ENCODE assay signal across 9 cellular contexts in the genomic region with DNA sequence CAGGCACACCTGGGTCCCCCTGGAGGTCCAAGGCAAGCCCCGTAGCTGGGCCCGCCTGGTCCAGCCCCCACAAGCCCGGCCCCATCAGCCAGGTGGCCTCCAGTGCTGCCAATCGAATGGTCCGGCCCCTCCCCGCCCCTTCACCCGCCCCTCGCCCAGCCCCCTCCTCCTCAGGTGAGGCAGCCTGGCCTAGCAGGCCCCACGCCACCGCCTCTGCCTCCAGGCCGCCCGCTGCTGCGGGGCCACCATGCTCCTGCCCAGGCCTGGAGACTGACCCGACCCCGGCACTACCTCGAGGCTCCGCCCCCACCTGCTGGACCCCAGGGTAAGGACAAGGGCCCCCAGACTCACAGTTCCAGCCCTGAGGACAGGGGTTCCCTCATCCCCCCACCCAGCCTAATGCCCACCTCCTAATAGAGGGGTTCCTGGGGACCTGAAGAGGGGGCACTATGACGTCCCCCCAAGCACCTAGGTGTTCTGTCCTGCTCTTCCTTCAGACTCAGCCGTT. TPM values are rescaled to one million over a fixed set of nuclear protein-coding genes. Genes with fewer than 3 reads are reported as not detected.
DNase-seq lines count a peak whose midpoint lies in the region; ATAC-seq and TF ChIP-seq lines count a peak whose summit lies in the region.
"Had no signal": no experiment of that assay in that cellular context is flagged by ENCODE, and none has a peak within 500 bp of the region (broad histone marks: within the 10 kb centered on the region; RNA-seq: fewer than 3 reads in every experiment).

Gene HPN, plus strand, starts transcription at position 174 of the 508 bp plus-strand sequence. CDS start 786 bp downstream, outside the sequence.

- no peaks in the 10 kb centered on the region for H3K36me3 Mint-ChIP-seq in nephron progenitor cell (ENCODE audit: low read depth)

- peak within 1 kb of the TSS; percentile 56 for H2AFZ ChIP-seq in ACC112 (ENCODE audit: low read length, unreplicated experiment)

- H3K4me1 ChIP-seq in ACC112 (ENCODE audit: control insufficient read depth, insufficient read depth, low read length, unreplicated experiment) (peaks cover 6% of the 10 kb centered on the region), esophagus muscularis mucosa (peaks cover 30 to 67% (median 56%) of the 10 kb centered on the region in 4 donors)

- DNase-seq in NCI-H69 (lab: John Stamatoyannopoulos, UW) (peak; percentile 32), esophagus muscularis mucosa (ENCODE audit: extremely low spot score) (no peak), nephron progenitor cell (peak; percentile 32), AG08395 (ENCODE audit: low spot score) (no peak), CD1c-positive myeloid dendritic cell (ENCODE audit: extremely low spot score) (no peak)
- DNase-seq: activated CD8-positive, alpha-beta memory T cell treated with anti-CD3 and anti-CD28 coated beads, Interleukin-2, amount 50 U/mL, for 48 hours had no signal

- no peaks in the 10 kb centered on the region for H3K27me3 ChIP-seq in ACC112 (ENCODE audit: insufficient read depth, low read length)
- peaks cover 0 to 27% (median 7%) of the 10 kb centered on the region in 4 donors for H3K27me3 ChIP-seq in esophagus muscularis mucosa

- H3K4me3 Mint-ChIP-seq in nephron progenitor cell: peak within 1 kb of the TSS; percentile 56

- H3K9me3 Mint-ChIP-seq in nephron progenitor cell: no peaks in the 10 kb centered on the region

- no peaks in the 10 kb centered on the region for H3K79me2 ChIP-seq in ACC112 (ENCODE audit: control insufficient read depth, insufficient read depth, low read length, unreplicated experiment)

- H3K36me3 ChIP-seq in ACC112 (ENCODE audit: insufficient read depth, low read length) (no peaks in the 10 kb centered on the region), esophagus muscularis mucosa (peaks cover 0 to 5% (median 0%) of the 10 kb centered on the region in 4 donors)

- H3K9me3 ChIP-seq in esophagus muscularis mucosa: no peaks in the 10 kb centered on the region

- peaks cover 11% of the 10 kb centered on the region for H3K27me3 Mint-ChIP-seq in nephron progenitor cell (ENCODE audit: low read depth, poor library complexity)

- peaks cover 79% of the 10 kb centered on the region for H3K4me1 Mint-ChIP-seq in nephron progenitor cell

- TF ChIP-seq EP300 in esophagus muscularis mucosa (IDR thresholded peaks at IDR 0.05): no peak

- H3K27ac ChIP-seq in ACC112 (ENCODE audit: low read depth, low read length): no peak within 1 kb of the TSS
- peak within 1 kb of the TSS; percentile 56 to 73 (median 70) for H3K27ac ChIP-seq in esophagus muscularis mucosa (replicated peaks in 1 of 4)

- 60% methylated on average over 7 of the region's 19 CpGs for WGBS in esophagus muscularis mucosa

- ATAC-seq in GM21528 (IDR thresholded peaks at IDR 0.05; ENCODE audit: low FRiP score, unreplicated experiment) (no peak), HG03095 (IDR thresholded peaks at IDR 0.05; ENCODE audit: unreplicated experiment) (no peak)

- TF ChIP-seq POLR2A in esophagus muscularis mucosa (IDR thresholded peaks at IDR 0.05; ENCODE audit: low read depth): no peak

- no peak within 1 kb of the TSS for H3K27ac Mint-ChIP-seq in nephron progenitor cell

- H3K4me3 ChIP-seq in ACC112 (ENCODE audit: low read depth, low read length) (no peak within 1 kb of the TSS), esophagus muscularis mucosa (peak within 1 kb of the TSS; percentile 13 to 39 (median 26))

- intact Hi-C loops in esophagus muscularis mucosa (cut with DNase I): no loop called here

- TF ChIP-seq CTCF in esophagus muscularis mucosa (IDR thresholded peaks at IDR 0.05) (no peak), nephron progenitor cell (IDR thresholded peaks at IDR 0.05) (no peak)

RNA-seq across cellular contexts. Expression of gene HPN, which starts in this region (rescaled TPM):
- total RNA-seq in esophagus muscularis mucosa: under 1 TPM in 3 of 4 donors, not detected in 1; 0.33 to 0.86 (median 0.58) TPM

Comparison
In these comparisons a context has a peak if more than half of its experiments do, and no peak if none do; other contexts are left out.
1. DNase-seq: peak in NCI-H69 (single experiment) and nephron progenitor cell (single experiment); none in esophagus muscularis mucosa (single experiment), AG08395 (single experiment) and CD1c-positive myeloid dendritic cell (single experiment).